8 cellular contexts compared by ENCODE assay signal in the genomic region with DNA sequence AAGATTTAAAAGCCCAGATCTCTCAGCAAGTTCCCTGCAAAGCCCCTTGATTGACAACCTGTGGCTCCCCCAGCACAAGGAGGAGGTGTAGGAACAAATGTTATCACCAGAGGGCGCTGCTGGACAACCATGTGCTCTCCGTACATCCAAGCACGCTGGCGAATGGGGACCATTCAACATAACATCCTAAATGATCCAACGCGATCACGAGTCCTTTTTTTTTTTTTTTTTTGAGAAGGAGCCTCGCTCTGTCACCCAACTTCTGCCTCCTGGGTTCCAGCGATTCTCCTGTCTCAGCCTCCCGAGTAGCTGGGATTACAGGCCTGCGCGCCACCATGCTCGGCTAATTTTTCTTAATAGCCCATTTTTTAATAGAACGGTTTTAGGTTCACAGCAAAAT. TPM values are rescaled to one million over a fixed set of nuclear protein-coding genes. Genes with fewer than 3 reads are reported as not detected.
DNase-seq lines count a peak whose midpoint lies in the region; ATAC-seq and TF ChIP-seq lines count a peak whose summit lies in the region.

No MANE protein-coding gene starts in this region.

- WGBS in right cardiac atrium = 33% methylated on average over 14 of the region's 14 CpGs

- intact Hi-C loops in ascending aorta (cut with DNase I) (loop anchor here (1.0 to 5.0 kb wide), 3 partner anchors 56 to 281 kb away; a partner anchor contains a TSS), right cardiac atrium (cut with DNase I) (loop anchor here (2.0 to 10.0 kb wide), 5 partner anchors 53 to 281 kb away; a partner anchor contains a TSS), sciatic nerve (cut with DNase I) (no loop called here)

- H3K27me3 ChIP-seq in ascending aorta (no peaks in the 10 kb centered on the region), right cardiac atrium (ENCODE audit: control insufficient read depth, insufficient read depth) (no peaks in the 10 kb centered on the region)

- peak; percentile 79 to 85 for ATAC-seq in right cardiac atrium
- peak; percentile 90 for ATAC-seq in sciatic nerve
- ATAC-seq in HG03378 (IDR thresholded peaks at IDR 0.05; ENCODE audit: unreplicated experiment) = no peak
- no peak for ATAC-seq in GM21515 (IDR thresholded peaks at IDR 0.05; ENCODE audit: unreplicated experiment)

- no peak overlapping the region for H3K27ac ChIP-seq in ascending aorta
- H3K27ac ChIP-seq in right cardiac atrium (ENCODE audit: low read length) = no peak overlapping the region

- peak; percentile 86 for TF ChIP-seq CTCF in GM12873 (IDR thresholded peaks at IDR 0.05; ENCODE audit: insufficient read depth, low read depth, low read length, missing control alignments)
- TF ChIP-seq CTCF in ascending aorta (IDR thresholded peaks at IDR 0.05) = peak; percentile 57 to 85 (median 83)

- H3K4me1 ChIP-seq in ascending aorta (no peaks in the 10 kb centered on the region), right cardiac atrium (ENCODE audit: control insufficient read depth, insufficient read depth, low read length) (no peaks in the 10 kb centered on the region)

- H3K4me3 ChIP-seq in ascending aorta (no peak overlapping the region), right cardiac atrium (ENCODE audit: low read length) (no peak overlapping the region)

- DNase-seq in NCI-H1930 (lab: John Stamatoyannopoulos, UW) = peak; percentile 26 to 49
- DNase-seq in T-helper 9 cell = peak; percentile 68
- DNase-seq in ascending aorta (ENCODE audit: low spot score in 2 of 2) = peak in 1 of 2 donors; percentile 89
- DNase-seq in right cardiac atrium = peak; percentile 73 to 88 (median 80)
- peak; percentile 88 for DNase-seq in sciatic nerve (ENCODE audit: low spot score)

- no peaks in the 10 kb centered on the region for H3K36me3 ChIP-seq in ascending aorta

- H3K9me3 ChIP-seq in ascending aorta = no peaks in the 10 kb centered on the region
- no peaks in the 10 kb centered on the region for H3K9me3 ChIP-seq in right cardiac atrium (ENCODE audit: control insufficient read depth, low read length)

RNA-seq across cellular contexts. Expression of a gene that starts 52.0 kb away (rescaled TPM):
- total RNA-seq in ascending aorta = not detected
- under 1 TPM in 2 of 4 donors, not detected in 2; 0.03 to 0.08 TPM for total RNA-seq in right cardiac atrium
- polyA plus RNA-seq in right cardiac atrium = 0.02 TPM
- 0.22 TPM for total RNA-seq in sciatic nerve

RNA-seq across cellular contexts. Expression of a gene that starts 57.6 kb away (rescaled TPM):
- total RNA-seq in ascending aorta (72.3 TPM), right cardiac atrium (10 to 100 TPM; 27.8 to 35.4 (median 30.0) TPM), sciatic nerve (84.8 TPM)
- polyA plus RNA-seq in right cardiac atrium = 22.6 TPM

Comparison
In these comparisons a context has a peak if more than half of its experiments do, and no peak if none do; other contexts are left out.
1. ATAC-seq: peak in right cardiac atrium (2 of 2) and sciatic nerve (single experiment); none in HG03378 (single experiment) and GM21515 (single experiment).